Comparison of ENCODE assay signal across 1 cellular context in genomic region chr2:866009-866680, GRCh38.
TF ChIP-seq lines count a peak whose summit lies in the region.

No MANE protein-coding gene starts in this region.

TF ChIP-seq in H1, 55 proteins besides CTCF, POLR2A, EP300 and RAD21:
- TF ChIP-seq, protein P1, sequence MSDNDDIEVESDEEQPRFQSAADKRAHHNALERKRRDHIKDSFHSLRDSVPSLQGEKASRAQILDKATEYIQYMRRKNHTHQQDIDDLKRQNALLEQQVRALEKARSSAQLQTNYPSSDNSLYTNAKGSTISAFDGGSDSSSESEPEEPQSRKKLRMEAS (IDR thresholded peaks at IDR 0.05): peak; percentile 65
- no peak for TF ChIP-seq CHD2 (IDR thresholded peaks at IDR 0.05; ENCODE audit: low read length)
- TF ChIP-seq E2F6 (IDR thresholded peaks at IDR 0.05): peak; percentile 82
TF ChIP-seq in H1: peak in this region for 2.
